In the genomic region with DNA sequence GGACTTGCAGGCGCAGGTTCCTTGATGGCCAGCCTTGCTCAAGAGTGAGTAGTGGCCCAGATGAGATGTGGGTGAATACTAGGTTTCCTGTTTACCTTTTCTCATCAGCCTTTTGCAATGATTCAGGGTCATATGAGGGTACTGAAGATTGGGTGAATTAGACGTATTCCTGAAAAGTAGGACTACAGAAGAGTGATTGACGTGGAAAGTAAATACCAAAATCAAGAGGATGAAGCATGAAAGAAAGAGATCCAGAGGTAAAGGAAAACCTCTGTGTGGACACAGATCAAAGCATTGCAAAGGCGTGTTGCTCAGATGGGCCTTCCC, we compare ENCODE assay signal across 22 cellular contexts. TPM values are rescaled to one million over a fixed set of nuclear protein-coding genes. Genes with fewer than 3 reads are reported as not detected.
DNase-seq lines count a peak whose midpoint lies in the region; ATAC-seq and TF ChIP-seq lines count a peak whose summit lies in the region.
"Had no signal": no experiment of that assay in that cellular context is flagged by ENCODE, and none has a peak within 500 bp of the region (broad histone marks: within the 10 kb centered on the region; RNA-seq: fewer than 3 reads in every experiment).

No MANE protein-coding gene starts in this region.

- H3K9me3 Mint-ChIP-seq in mesothelial cell of epicardium, result no peaks in the 10 kb centered on the region
- H3K9me3 Mint-ChIP-seq: activated CD4-positive, alpha-beta T cell treated with anti-CD3 and anti-CD28 coated beads, Interleukin-2, amount 10 ng/mL, durations not matched to agents 7 days and 5 days; activated T-helper 2 cell treated with anti-CD3 and anti-CD28 coated beads, Interferon-gamma antibody, Interleukin-2, Interleukin-4, amounts not matched to agents 10 μg/mL and 5 μg/mL and 100 μg/mL, durations not matched to agents 14 hours and 24 hours and 36 hours; dendritic cell treated with granulocyte-macrophage colony-stimulating factor and Interleukin-4, amounts not matched to agents 40 ng/mL and 50 ng/mL, for 4 days; neural crest cell; stimulated activated effector memory CD8-positive, alpha-beta T cell treated with anti-CD3 and anti-CD28 coated beads, Interleukin-12 subunit alpha, Interleukin-12 subunit beta, amount 100 ng/mL, for 72 hours had no signal

- H3K27ac ChIP-seq in left ventricle myocardium inferior (replicated peaks), result peak overlapping the region; percentile 44
- peak overlapping the region; percentile 9 to 47 for H3K27ac ChIP-seq in coronary artery
- H3K27ac ChIP-seq: SK-N-MC had no signal

- no peaks in the 10 kb centered on the region for H3K27me3 Mint-ChIP-seq in mesothelial cell of epicardium (ENCODE audit: low read depth)
- H3K27me3 Mint-ChIP-seq: activated CD4-positive, alpha-beta T cell treated with anti-CD3 and anti-CD28 coated beads, Interleukin-2, amount 10 ng/mL, durations not matched to agents 7 days and 5 days; dendritic cell treated with granulocyte-macrophage colony-stimulating factor and Interleukin-4, amounts not matched to agents 40 ng/mL and 50 ng/mL, for 4 days had no signal

- H3K4me3 ChIP-seq in left ventricle myocardium inferior, result no peak overlapping the region
- no peak overlapping the region for H3K4me3 ChIP-seq in coronary artery
- H3K4me3 ChIP-seq: mucosa of descending colon, SK-N-MC, skin epidermis had no signal

- no peak overlapping the region for H3K4me3 Mint-ChIP-seq in mesothelial cell of epicardium
- H3K4me3 Mint-ChIP-seq: activated CD4-positive, alpha-beta T cell treated with anti-CD3 and anti-CD28 coated beads, Interleukin-2, amount 10 ng/mL, durations not matched to agents 7 days and 5 days; dendritic cell treated with granulocyte-macrophage colony-stimulating factor and Interleukin-4, amounts not matched to agents 40 ng/mL and 50 ng/mL, for 4 days; neural crest cell; stimulated activated effector memory CD8-positive, alpha-beta T cell treated with anti-CD3 and anti-CD28 coated beads, Interleukin-12 subunit alpha, Interleukin-12 subunit beta, amount 100 ng/mL, for 72 hours had no signal

- intact Hi-C loops in left ventricle myocardium inferior (cut with micrococcal nuclease), result no loop called here
- intact Hi-C loops in left cardiac atrium (cut with DNase I), result no loop called here

- no peak for DNase-seq in left ventricle myocardium inferior
- DNase-seq in left cardiac atrium, result no peak
- no peak for DNase-seq in coronary artery (ENCODE audit: low spot score)
- no peak for DNase-seq in mesothelial cell of epicardium (ENCODE audit: low spot score in 2 of 2, unreplicated experiment in 2 of 2)
- DNase-seq in dermis blood vessel endothelial cell, result no peak
- DNase-seq in NOMO-1 treated with DMSO at 0.1 percent for 48 hours (lab: John Stamatoyannopoulos, UW; ENCODE audit: unreplicated experiment), result no peak
- DNase-seq: activated CD4-positive, alpha-beta T cell treated with anti-CD3 and anti-CD28 coated beads, Interleukin-2, amount 10 ng/mL, durations not matched to agents 7 days and 5 days; glutamatergic neuron; GOT3; mucosa of descending colon; NCI-H2081; NCI-H446 treated with DMSO at 0.1 percent for 48 hours; stimulated activated CD4-positive, alpha-beta T cell treated with anti-CD3 and anti-CD28 coated beads, Interleukin-2, amount 100 ng/mL, for 24 hours; T-helper 2 cell had no signal

- H3K27ac Mint-ChIP-seq in mesothelial cell of epicardium, result peak overlapping the region; percentile 86
- H3K27ac Mint-ChIP-seq: activated CD4-positive, alpha-beta T cell treated with anti-CD3 and anti-CD28 coated beads, Interleukin-2, amount 10 ng/mL, durations not matched to agents 7 days and 5 days; activated T-helper 2 cell treated with anti-CD3 and anti-CD28 coated beads, Interferon-gamma antibody, Interleukin-2, Interleukin-4, amounts not matched to agents 10 μg/mL and 5 μg/mL and 100 μg/mL, durations not matched to agents 14 hours and 24 hours and 36 hours; dendritic cell treated with granulocyte-macrophage colony-stimulating factor and Interleukin-4, amounts not matched to agents 40 ng/mL and 50 ng/mL, for 4 days; stimulated activated effector memory CD8-positive, alpha-beta T cell treated with anti-CD3 and anti-CD28 coated beads, Interleukin-12 subunit alpha, Interleukin-12 subunit beta, amount 100 ng/mL, for 72 hours had no signal

- ATAC-seq in left cardiac atrium (no peak), GM21381 (IDR thresholded peaks at IDR 0.05; ENCODE audit: unreplicated experiment) (no peak), GM19455 (IDR thresholded peaks at IDR 0.05; ENCODE audit: unreplicated experiment) (no peak)
- ATAC-seq: stimulated activated effector memory CD8-positive, alpha-beta T cell treated with anti-CD3 and anti-CD28 coated beads, Interleukin-12 subunit alpha, Interleukin-12 subunit beta, amount 100 ng/mL, for 72 hours had no signal

- H3K4me1 Mint-ChIP-seq in mesothelial cell of epicardium, result peaks cover 19% of the 10 kb centered on the region
- H3K4me1 Mint-ChIP-seq: activated CD4-positive, alpha-beta T cell treated with anti-CD3 and anti-CD28 coated beads, Interleukin-2, amount 10 ng/mL, durations not matched to agents 7 days and 5 days; stimulated activated effector memory CD8-positive, alpha-beta T cell treated with anti-CD3 and anti-CD28 coated beads, Interleukin-12 subunit alpha, Interleukin-12 subunit beta, amount 100 ng/mL, for 72 hours had no signal

- TF ChIP-seq CTCF in left ventricle myocardium inferior (IDR thresholded peaks at IDR 0.05; ENCODE audit: borderline replicate concordance) (no peak), coronary artery (IDR thresholded peaks at IDR 0.05) (no peak), mesothelial cell of epicardium (IDR thresholded peaks at IDR 0.05; ENCODE audit: unreplicated experiment) (no peak)

- H3K36me3 Mint-ChIP-seq in mesothelial cell of epicardium, result peaks cover 31% of the 10 kb centered on the region
- H3K36me3 Mint-ChIP-seq: stimulated activated effector memory CD8-positive, alpha-beta T cell treated with anti-CD3 and anti-CD28 coated beads, Interleukin-12 subunit alpha, Interleukin-12 subunit beta, amount 100 ng/mL, for 72 hours had no signal

- no peaks in the 10 kb centered on the region for H3K27me3 ChIP-seq in left ventricle myocardium inferior (ENCODE audit: low read depth)

- peaks cover 25% of the 10 kb centered on the region for H3K36me3 ChIP-seq in left ventricle myocardium inferior

- H3K4me1 ChIP-seq in left ventricle myocardium inferior, result peaks cover 19% of the 10 kb centered on the region

- no peaks in the 10 kb centered on the region for H3K9me3 ChIP-seq in left ventricle myocardium inferior (replicated peaks)
- H3K9me3 ChIP-seq: mucosa of descending colon had no signal

RNA-seq across cellular contexts. Expression of gene CYB5R2, which starts 59.9 kb away (rescaled TPM):
- total RNA-seq in left ventricle myocardium inferior, result 1.8 TPM
- total RNA-seq in left cardiac atrium, result 1 to 10 TPM; 3.3 to 3.7 TPM
- 63.6 to 74.4 TPM (median 67.0 TPM) in 3 replicates for total RNA-seq in mesothelial cell of epicardium
- 0.47 TPM in 1 of 2 replicates, not detected in the other for total RNA-seq in dermis blood vessel endothelial cell

Comparison
In these comparisons a context has a peak if more than half of its experiments do, and no peak if none do; other contexts are left out.
1. RNA of gene CYB5R2, which starts 59.9 kb away (total RNA-seq): 63.6 to 74.4 TPM in mesothelial cell of epicardium; 3.3 to 3.7 TPM in left cardiac atrium, 1.8 TPM in left ventricle myocardium inferior (single experiment) and 0.47 TPM in dermis blood vessel endothelial cell; every median in the first group is over 10 times any median in the second.